In genomic region chr20:32780749-32781402, GRCh38 we compare ENCODE assay signal across 19 cellular contexts. TPM values are rescaled to one million over a fixed set of nuclear protein-coding genes. Genes with fewer than 3 reads are reported as not detected.
A peak's percentile ranks its signal among the peaks of the same experiment; 100 is the strongest.
DNase-seq lines count a peak whose midpoint lies in the region; ATAC-seq, FAIRE-seq and TF ChIP-seq lines count a peak whose summit lies in the region.
"Had no signal": no experiment of that assay in that cellular context is flagged by ENCODE, and none has a peak within 500 bp of the region (broad histone marks: within the 10 kb centered on the region; RNA-seq: fewer than 3 reads in every experiment).

No MANE protein-coding gene starts in this region.

- no peak overlapping the region for H4K8ac ChIP-seq in mesendoderm (ENCODE audit: low read depth, low read length)

- BruUV-seq in HepG2 (replicated peaks; lab: Mats Ljungman, UMichigan): no TSS peak

- ATAC-seq in HepG2: no peak
- no peak for ATAC-seq in right lobe of liver
- ATAC-seq: A549; effector memory CD8-positive, alpha-beta T cell had no signal

- no peak overlapping the region for H3K27ac ChIP-seq in HepG2 (ENCODE audit: extremely low read length, insufficient read depth, low read length)
- no peak overlapping the region for H3K27ac ChIP-seq in right lobe of liver
- peak overlapping the region in 13 of 59 donors; percentile 0 to 49 (median 39) for H3K27ac ChIP-seq in dorsolateral prefrontal cortex
- H3K27ac ChIP-seq in mesendoderm (ENCODE audit: low read depth, low read length): peak overlapping the region; percentile 61
- H3K27ac ChIP-seq in prostate gland: no peak overlapping the region
- H3K27ac ChIP-seq: A549, ovary, spleen had no signal

- H3K9ac ChIP-seq in HepG2 (ENCODE audit: insufficient read depth, low read depth, low read length) (no peak overlapping the region), mesendoderm (ENCODE audit: low read length) (no peak overlapping the region)

- POLR2A ChIA-PET in HepG2 (lab: Yijun Ruan, JAX): no interaction called here

- intact Hi-C loops in HepG2 (cut with micrococcal nuclease; ENCODE audit: unreplicated experiment): no loop called here
- intact Hi-C loops in right lobe of liver (cut with DNase I): loop anchor here in 1 of 2 donors (5.0 kb wide), 1 partner anchor 104 kb away; no protein-coding TSS in a partner anchor
- intact Hi-C loops in dorsolateral prefrontal cortex (cut with DNase I): loop anchor here (10.0 kb wide), 2 partner anchors 514 to 524 kb away; no protein-coding TSS in a partner anchor
- intact Hi-C loops in prostate gland (cut with DNase I): no loop called here

- CTCF ChIA-PET in HepG2 (lab: Yijun Ruan, JAX; ENCODE audit: low intra/inter-chr PET ratio, low total read pairs): interaction anchor here (0.8 to 6.1 kb wide), 2 partner anchors 102 to 108 kb away, joined by 4 to 203 read pairs; partner anchors contain the start of gene C20orf203

- H3K56ac ChIP-seq in mesendoderm (ENCODE audit: low read length): peak overlapping the region; percentile 74

- H3K9me3 ChIP-seq in HepG2 (ENCODE audit: low read length) (no peaks in the 10 kb centered on the region), right lobe of liver (no peaks in the 10 kb centered on the region), prostate gland (no peaks in the 10 kb centered on the region)
- H3K9me3 ChIP-seq: A549, HAP-1, ovary, spleen had no signal

- H4K5ac ChIP-seq in mesendoderm (ENCODE audit: low read length): no peak overlapping the region

- TF ChIP-seq EP300 in HepG2 (IDR thresholded peaks at IDR 0.05; ENCODE audit: low read depth in 2 of 2, low read length in 2 of 2) (no peak), HepG2 (CRISPR knock-in tag; IDR thresholded peaks at IDR 0.05; ENCODE audit: borderline replicate concordance) (no peak)

- peak overlapping the region; percentile 12 for H2BK5ac ChIP-seq in mesendoderm (ENCODE audit: low read length)

- no peak overlapping the region for H3K4me2 ChIP-seq in HepG2 (ENCODE audit: low read depth, low read length)
- no peak overlapping the region for H3K4me2 ChIP-seq in mesendoderm (ENCODE audit: low read length)
- H3K4me2 ChIP-seq: A549 had no signal

- H2AK5ac ChIP-seq in mesendoderm (ENCODE audit: low read length): no peak overlapping the region

- H4K20me1 ChIP-seq in HepG2 (ENCODE audit: insufficient read depth, low read length): no peaks in the 10 kb centered on the region

- H3K4ac ChIP-seq in mesendoderm (ENCODE audit: low read depth, low read length): no peak overlapping the region

- no peak overlapping the region for H3K23ac ChIP-seq in mesendoderm (ENCODE audit: low read length)

- H3K79me2 ChIP-seq in HepG2 (ENCODE audit: insufficient read depth, low read length) (no peaks in the 10 kb centered on the region), mesendoderm (ENCODE audit: control insufficient read depth, insufficient read depth, low read length) (peaks cover 46% of the 10 kb centered on the region)

- no peak for TF ChIP-seq CTCF in HepG2 (CRISPR knock-in tag; IDR thresholded peaks at IDR 0.05)
- no peak for TF ChIP-seq CTCF in right lobe of liver (IDR thresholded peaks at IDR 0.05)
- TF ChIP-seq CTCF in dorsolateral prefrontal cortex (IDR thresholded peaks at IDR 0.05 in 54 of 56, conservative IDR thresholded peaks at IDR 0.05 in 2 of 56; ENCODE audit: low read depth in 1 of 56, partially characterized antibody in 56 of 56): peak in 5 of 56 donors; percentile 11 to 46 (median 15)
- TF ChIP-seq CTCF in prostate gland (IDR thresholded peaks at IDR 0.05): no peak

- H2BK120ac ChIP-seq in mesendoderm (ENCODE audit: low read depth, low read length): no peak overlapping the region

- H2AFZ ChIP-seq in HepG2 (ENCODE audit: low read length): no peak overlapping the region

- TF ChIP-seq POLR2A in HepG2 (IDR thresholded peaks at IDR 0.05; ENCODE audit: insufficient read depth in 1 of 2, low read depth in 2 of 2, low read length in 2 of 2): no peak
- no peak for TF ChIP-seq POLR2A in right lobe of liver (IDR thresholded peaks at IDR 0.05)
- no peak for TF ChIP-seq POLR2A in prostate gland (IDR thresholded peaks at IDR 0.05)

- H3K27me3 ChIP-seq in HepG2 (ENCODE audit: control insufficient read depth in 1 of 2, insufficient read depth in 2 of 2, low read length in 2 of 2) (no peaks in the 10 kb centered on the region), right lobe of liver (no peaks in the 10 kb centered on the region), dorsolateral prefrontal cortex (no peaks in the 10 kb centered on the region), mesendoderm (ENCODE audit: insufficient read depth, low read length, poor library complexity) (no peaks in the 10 kb centered on the region), prostate gland (replicated peaks; ENCODE audit: insufficient read depth) (no peaks in the 10 kb centered on the region)
- H3K27me3 ChIP-seq: ovary, spleen had no signal

- in situ Hi-C loops in HepG2 (cut with HindIII; ENCODE audit: extremely low pct_ligation_motif_present, low pct_unique_long_range_greater_than_20kb): no loop called here

- DNase-seq in HepG2 (ENCODE audit: low spot score) (no peak), right lobe of liver (no peak), dorsolateral prefrontal cortex (peak in 8 of 10 donors; percentile 42 to 75 (median 64)), mesendoderm (peak; percentile 46), superior temporal gyrus (ENCODE audit: extremely low spot score) (peak; percentile 78), glomerular visceral epithelial cell (ENCODE audit: extremely low spot score) (no peak), GF-D8 (lab: John Stamatoyannopoulos, UW) (no peak), prostate gland (ENCODE audit: low spot score) (no peak)
- DNase-seq: activated naive CD4-positive, alpha-beta T cell treated with anti-CD3 and anti-CD28 coated beads, Interleukin-2, amount 10 ng/mL, durations not matched to agents 7 days and 5 days; CD8-positive, alpha-beta memory T cell; effector memory CD8-positive, alpha-beta T cell; immature natural killer cell; NCI-H226; ovary; Right ventricle myocardium superior; spleen; stimulated activated naive CD4-positive, alpha-beta T cell had no signal

- H3K79me1 ChIP-seq in mesendoderm (ENCODE audit: low read length): peaks cover 27% of the 10 kb centered on the region

- no peak overlapping the region for H3K18ac ChIP-seq in mesendoderm (ENCODE audit: low read length)

- no peak overlapping the region for H3K4me3 ChIP-seq in HepG2 (replicated peaks in 1 of 3; ENCODE audit: insufficient read depth in 1 of 3, low read depth in 2 of 3, low read length in 3 of 3)
- no peak overlapping the region for H3K4me3 ChIP-seq in right lobe of liver
- H3K4me3 ChIP-seq in dorsolateral prefrontal cortex: peak overlapping the region in 10 of 59 donors; percentile 2 to 52 (median 23)
- H3K4me3 ChIP-seq in mesendoderm (ENCODE audit: low read length): no peak overlapping the region
- H3K4me3 ChIP-seq in prostate gland: no peak overlapping the region
- H3K4me3 ChIP-seq: A549, HAP-1, ovary, spleen had no signal

- WGBS in HepG2 (ENCODE audit: low lambda C conversion rate): 92% methylated on average over 14 of the region's 14 CpGs
- WGBS in right lobe of liver (ENCODE audit: insufficient coverage, low coverage, low lambda C conversion rate, missing lambda C conversion rate): 92% methylated on average over 7 of the region's 14 CpGs
- WGBS in mesendoderm (ENCODE audit: extremely low coverage, insufficient coverage, low lambda C conversion rate): no CpG with 5 or more reads among the region's 14 CpGs
- 88% methylated on average over 14 of the region's 14 CpGs for WGBS in prostate gland

- H3K36me3 ChIP-seq in HepG2 (replicated peaks in 1 of 2; ENCODE audit: control insufficient read depth in 1 of 2, insufficient read depth in 2 of 2, low read length in 2 of 2): peaks cover 4 to 20% of the 10 kb centered on the region in 2 experiments; a peak in 4 of 5 replicates
- no peaks in the 10 kb centered on the region for H3K36me3 ChIP-seq in right lobe of liver
- H3K36me3 ChIP-seq in mesendoderm (ENCODE audit: control insufficient read depth, insufficient read depth, low read length): peaks cover 16% of the 10 kb centered on the region
- H3K36me3 ChIP-seq in prostate gland: no peaks in the 10 kb centered on the region
- H3K36me3 ChIP-seq: ovary, spleen had no signal

- no peak overlapping the region for H2BK15ac ChIP-seq in mesendoderm (replicated peaks; ENCODE audit: low read depth)

- FAIRE-seq in HepG2 (lab: Jason Lieb, UNC): no peak
- FAIRE-seq: A549 had no signal

- H3K4me1 ChIP-seq in HepG2 (ENCODE audit: insufficient read depth, low read length): peaks cover 25% of the 10 kb centered on the region
- H3K4me1 ChIP-seq in right lobe of liver: peaks cover 0 to 19% (median 6%) of the 10 kb centered on the region in 4 donors
- peaks cover 3% of the 10 kb centered on the region for H3K4me1 ChIP-seq in mesendoderm (ENCODE audit: control insufficient read depth, low read depth, low read length)
- no peaks in the 10 kb centered on the region for H3K4me1 ChIP-seq in prostate gland (replicated peaks)
- H3K4me1 ChIP-seq: HAP-1, spleen had no signal

- TF ChIP-seq RAD21 in HepG2 (CRISPR knock-in tag; IDR thresholded peaks at IDR 0.05): no peak

RNA-seq across cellular contexts. Expression of gene DNMT3B, which starts 18.7 kb away (rescaled TPM):
- total RNA-seq in HepG2 (2016; rRNA removed; fragmentation: Illumina TruSeq; extraction: Trizol): 13.2 and 13.9 TPM in 2 replicates
- 4.8 and 5.6 TPM in 2 replicates for total RNA-seq in HepG2 (2016; cell fraction: cytosol; rRNA removed; fragmentation: Illumina TruSeq; extraction: Trizol; ENCODE audit: low read depth)
- 12.3 and 14.0 TPM in 2 replicates for total RNA-seq in HepG2 (2016; cell fraction: insoluble cytoplasmic fraction; rRNA removed; fragmentation: Illumina TruSeq; extraction: Trizol)
- 7.7 TPM in 2 replicates for total RNA-seq in HepG2 (2016; cell fraction: membrane; rRNA removed; fragmentation: Illumina TruSeq; extraction: Trizol)
- total RNA-seq in HepG2 (2016; cell fraction: nucleus; rRNA removed; fragmentation: Illumina TruSeq; extraction: Trizol): 11.8 and 13.9 TPM in 2 replicates
- 3.8 and 4.5 TPM in 2 replicates for polyA plus RNA-seq in HepG2 (2011; rRNA removed)
- 2.1 and 2.3 TPM in 2 replicates for polyA plus RNA-seq in HepG2 (2011; cell fraction: cytosol; rRNA removed)
- polyA plus RNA-seq in HepG2 (2011; cell fraction: nucleus; rRNA removed): 9.9 and 12.6 TPM in 2 replicates
- 2.3 and 4.4 TPM in 2 replicates for polyA plus RNA-seq in HepG2 (2012)
- polyA plus RNA-seq in HepG2 (2016; cell fraction: cytosol; fragmentation: Illumina TruSeq; extraction: Trizol; ENCODE audit: low read depth): 0.97 and 1.1 TPM in 2 replicates
- polyA plus RNA-seq in HepG2 (2016; cell fraction: insoluble cytoplasmic fraction; fragmentation: Illumina TruSeq; extraction: Trizol; ENCODE audit: low read depth): 12.3 and 14.5 TPM in 2 replicates
- 3.8 and 4.4 TPM in 2 replicates for polyA plus RNA-seq in HepG2 (2016; cell fraction: membrane; fragmentation: Illumina TruSeq; extraction: Trizol; ENCODE audit: low read depth)
- polyA plus RNA-seq in HepG2 (2016; cell fraction: nucleus; fragmentation: Illumina TruSeq; extraction: Trizol; ENCODE audit: insufficient read depth, low read depth): 27.6 and 29.8 TPM in 2 replicates
- 4.9 and 9.1 TPM in 2 replicates for polyA minus RNA-seq in HepG2 (2011; rRNA and poly(A)+ RNA removed; ENCODE audit: low replicate concordance)
- 1.8 and 2.3 TPM in 2 replicates for polyA minus RNA-seq in HepG2 (2011; cell fraction: cytosol; rRNA and poly(A)+ RNA removed)
- polyA minus RNA-seq in HepG2 (2011; cell fraction: nucleus; rRNA and poly(A)+ RNA removed): 2.6 and 3.0 TPM in 2 replicates
- total RNA-seq in right lobe of liver: under 1 TPM; 0.43 to 0.88 (median 0.65) TPM
- total RNA-seq in dorsolateral prefrontal cortex: 1 to 10 TPM in 101 of 120 experiments, under 1 TPM in 19; 0.67 to 2.8 (median 1.5) TPM
- polyA plus RNA-seq in mesendoderm (2013, experiment 1 of 2): 290 TPM
- 289 TPM for polyA plus RNA-seq in mesendoderm (2013, experiment 2 of 2)
- total RNA-seq in prostate gland: 10 to 100 TPM in 1 of 2 donors, under 1 TPM in 1; 0.41 to 11.5 TPM

RNA-seq across cellular contexts. Expression of gene COMMD7, which starts 37.6 kb away (rescaled TPM):
- total RNA-seq in HepG2 (2016; rRNA removed; fragmentation: Illumina TruSeq; extraction: Trizol) (42.1 and 50.7 TPM in 2 replicates), right lobe of liver (10 to 100 TPM; 15.2 to 21.3 (median 18.6) TPM), dorsolateral prefrontal cortex (10 to 100 TPM; 29.7 to 61.6 (median 45.3) TPM), prostate gland (10 to 100 TPM; 26.3 to 48.3 TPM)
- total RNA-seq in HepG2 (2016; cell fraction: cytosol; rRNA removed; fragmentation: Illumina TruSeq; extraction: Trizol; ENCODE audit: low read depth): 43.5 and 46.2 TPM in 2 replicates
- total RNA-seq in HepG2 (2016; cell fraction: insoluble cytoplasmic fraction; rRNA removed; fragmentation: Illumina TruSeq; extraction: Trizol): 45.7 and 51.2 TPM in 2 replicates
- total RNA-seq in HepG2 (2016; cell fraction: membrane; rRNA removed; fragmentation: Illumina TruSeq; extraction: Trizol): 61.6 and 66.4 TPM in 2 replicates
- 18.5 and 21.3 TPM in 2 replicates for total RNA-seq in HepG2 (2016; cell fraction: nucleus; rRNA removed; fragmentation: Illumina TruSeq; extraction: Trizol)
- 53.3 and 57.6 TPM in 2 replicates for polyA plus RNA-seq in HepG2 (2011; rRNA removed)
- 43.6 and 53.1 TPM in 2 replicates for polyA plus RNA-seq in HepG2 (2011; cell fraction: cytosol; rRNA removed)
- polyA plus RNA-seq in HepG2 (2011; cell fraction: nucleus; rRNA removed): 25.7 and 36.0 TPM in 2 replicates
- 41.4 and 42.8 TPM in 2 replicates for polyA plus RNA-seq in HepG2 (2012)
- polyA plus RNA-seq in HepG2 (2016; cell fraction: cytosol; fragmentation: Illumina TruSeq; extraction: Trizol; ENCODE audit: low read depth): 58.9 and 74.1 TPM in 2 replicates
- 70.1 and 77.5 TPM in 2 replicates for polyA plus RNA-seq in HepG2 (2016; cell fraction: insoluble cytoplasmic fraction; fragmentation: Illumina TruSeq; extraction: Trizol; ENCODE audit: low read depth)
- polyA plus RNA-seq in HepG2 (2016; cell fraction: membrane; fragmentation: Illumina TruSeq; extraction: Trizol; ENCODE audit: low read depth): 74.5 and 89.5 TPM in 2 replicates
- polyA plus RNA-seq in HepG2 (2016; cell fraction: nucleus; fragmentation: Illumina TruSeq; extraction: Trizol; ENCODE audit: insufficient read depth, low read depth): 54.8 and 59.1 TPM in 2 replicates
- 21.5 and 39.2 TPM in 2 replicates for polyA minus RNA-seq in HepG2 (2011; rRNA and poly(A)+ RNA removed; ENCODE audit: low replicate concordance)
- polyA minus RNA-seq in HepG2 (2011; cell fraction: cytosol; rRNA and poly(A)+ RNA removed): 16.5 and 16.9 TPM in 2 replicates
- polyA minus RNA-seq in HepG2 (2011; cell fraction: nucleus; rRNA and poly(A)+ RNA removed): 9.7 and 13.8 TPM in 2 replicates
- polyA plus RNA-seq in mesendoderm (2013, experiment 1 of 2): 70.1 TPM
- polyA plus RNA-seq in mesendoderm (2013, experiment 2 of 2): 71.1 TPM

RNA-seq across cellular contexts. Expression of gene MAPRE1, which starts 38.9 kb away (rescaled TPM):
- total RNA-seq in HepG2 (2016; rRNA removed; fragmentation: Illumina TruSeq; extraction: Trizol): 190 and 342 TPM in 2 replicates
- 23.7 and 27.2 TPM in 2 replicates for total RNA-seq in HepG2 (2016; cell fraction: cytosol; rRNA removed; fragmentation: Illumina TruSeq; extraction: Trizol; ENCODE audit: low read depth)
- 187 and 334 TPM in 2 replicates for total RNA-seq in HepG2 (2016; cell fraction: insoluble cytoplasmic fraction; rRNA removed; fragmentation: Illumina TruSeq; extraction: Trizol)
- 91.1 and 97.7 TPM in 2 replicates for total RNA-seq in HepG2 (2016; cell fraction: membrane; rRNA removed; fragmentation: Illumina TruSeq; extraction: Trizol)
- total RNA-seq in HepG2 (2016; cell fraction: nucleus; rRNA removed; fragmentation: Illumina TruSeq; extraction: Trizol): 103 and 108 TPM in 2 replicates
- 62.1 and 76.0 TPM in 2 replicates for polyA plus RNA-seq in HepG2 (2011; rRNA removed)
- polyA plus RNA-seq in HepG2 (2011; cell fraction: cytosol; rRNA removed): 51.6 and 80.9 TPM in 2 replicates
- 20.7 and 30.2 TPM in 2 replicates for polyA plus RNA-seq in HepG2 (2011; cell fraction: nucleus; rRNA removed)
- polyA plus RNA-seq in HepG2 (2012): 141 and 152 TPM in 2 replicates
- 28.5 and 29.5 TPM in 2 replicates for polyA plus RNA-seq in HepG2 (2016; cell fraction: cytosol; fragmentation: Illumina TruSeq; extraction: Trizol; ENCODE audit: low read depth)
- polyA plus RNA-seq in HepG2 (2016; cell fraction: insoluble cytoplasmic fraction; fragmentation: Illumina TruSeq; extraction: Trizol; ENCODE audit: low read depth): 374 and 399 TPM in 2 replicates
- polyA plus RNA-seq in HepG2 (2016; cell fraction: membrane; fragmentation: Illumina TruSeq; extraction: Trizol; ENCODE audit: low read depth): 73.8 and 81.9 TPM in 2 replicates
- polyA plus RNA-seq in HepG2 (2016; cell fraction: nucleus; fragmentation: Illumina TruSeq; extraction: Trizol; ENCODE audit: insufficient read depth, low read depth): 134 and 143 TPM in 2 replicates
- 44.6 and 56.4 TPM in 2 replicates for polyA minus RNA-seq in HepG2 (2011; rRNA and poly(A)+ RNA removed; ENCODE audit: low replicate concordance)
- polyA minus RNA-seq in HepG2 (2011; cell fraction: cytosol; rRNA and poly(A)+ RNA removed): 59.3 and 68.8 TPM in 2 replicates
- polyA minus RNA-seq in HepG2 (2011; cell fraction: nucleus; rRNA and poly(A)+ RNA removed): 42.7 and 48.6 TPM in 2 replicates
- 10 to 100 TPM in 5 of 6 experiments, 1 to 10 TPM in 1; 7.9 to 26.8 (median 16.1) TPM for total RNA-seq in right lobe of liver
- 100 to 1,000 TPM in 1 of 120 experiments, 10 to 100 TPM in 119; 50.9 to 101 (median 67.3) TPM for total RNA-seq in dorsolateral prefrontal cortex
- polyA plus RNA-seq in mesendoderm (2013, experiment 1 of 2): 133 TPM
- 130 TPM for polyA plus RNA-seq in mesendoderm (2013, experiment 2 of 2)
- 100 to 1,000 TPM in 1 of 2 donors, 10 to 100 TPM in 1; 65.4 to 136 TPM for total RNA-seq in prostate gland

Comparison
In these comparisons a context has a peak if more than half of its experiments do, and no peak if none do; other contexts are left out.
1. DNase-seq: peak in dorsolateral prefrontal cortex (8 of 10), mesendoderm (single experiment) and superior temporal gyrus (single experiment); none in HepG2 (single experiment), right lobe of liver (0 of 3), glomerular visceral epithelial cell (single experiment), GF-D8 (single experiment) and prostate gland (single experiment).
2. intact Hi-C loops: an anchor here in dorsolateral prefrontal cortex (10.0 kb wide); none called in HepG2 and prostate gland.